14 cellular contexts compared by ENCODE assay signal in the genomic region with DNA sequence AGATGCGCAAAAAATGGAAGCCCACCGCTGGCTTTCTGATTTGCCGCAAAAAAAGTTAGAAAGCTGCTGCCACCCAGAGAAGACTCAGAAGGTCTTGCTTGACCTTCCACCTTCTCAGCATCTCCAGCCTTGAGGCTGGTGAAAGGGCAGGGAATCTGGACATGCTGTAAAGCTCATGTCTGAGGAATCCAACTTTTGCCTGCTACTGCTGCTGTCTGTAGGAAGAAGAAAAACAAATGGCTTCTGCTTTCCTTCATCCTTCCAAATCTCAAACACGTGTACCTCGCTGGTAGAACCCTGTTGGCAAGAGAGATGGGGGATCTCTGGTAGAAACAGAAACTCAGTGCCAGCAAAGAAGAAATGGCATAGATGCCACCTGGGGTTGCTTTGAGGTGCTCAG.
"Had no signal": no experiment of that assay in that cellular context is flagged by ENCODE, and none has a peak within 500 bp of the region (broad histone marks: within the 10 kb centered on the region; RNA-seq: fewer than 3 reads in every experiment).

No MANE protein-coding gene starts in this region.

- H3K4me3 Mint-ChIP-seq: stimulated activated naive CD8-positive, alpha-beta T cell treated with anti-CD3 and anti-CD28 coated beads, Interleukin-15, Interleukin-2, amounts not matched to agents 100 ng/mL and 50 ng/mL, for 24 hours; T-helper 2 cell treated with Interferon-gamma antibody and Interleukin-4, amounts not matched to agents 5 μg/mL and 100 μg/mL, for 36 hours had no signal

- H3K27ac Mint-ChIP-seq: activated naive CD4-positive, alpha-beta T cell treated with anti-CD3 and anti-CD28 coated beads, Interleukin-2, amount 50 U/mL, for 72 hours; stimulated activated naive CD8-positive, alpha-beta T cell treated with anti-CD3 and anti-CD28 coated beads, Interleukin-15, Interleukin-2, amounts not matched to agents 100 ng/mL and 50 ng/mL, for 24 hours; T-helper 2 cell treated with Interferon-gamma antibody and Interleukin-4, amounts not matched to agents 5 μg/mL and 100 μg/mL, for 36 hours had no signal

- DNase-seq: activated CD4-positive, alpha-beta T cell treated with anti-CD3 and anti-CD28 coated beads, Interleukin-2, amount 50 U/mL, for 48 hours; activated gamma-delta T cell treated with Interleukin-2 at 50 U/mL for 16 hours; adrenal gland; foreskin melanocyte; head of caudate nucleus; kidney; mammary epithelial cell; stimulated activated CD4-positive, alpha-beta T cell treated with anti-CD3 and anti-CD28 coated beads, Interleukin-2, amount 100 ng/mL, for 48 hours; testis had no signal

- H3K27me3 Mint-ChIP-seq: stimulated activated naive CD8-positive, alpha-beta T cell treated with anti-CD3 and anti-CD28 coated beads, Interleukin-15, Interleukin-2, amounts not matched to agents 100 ng/mL and 50 ng/mL, for 24 hours had no signal

- H3K36me3 ChIP-seq: adrenal gland had no signal

- H3K27me3 ChIP-seq: adrenal gland, testis had no signal

- ATAC-seq: activated naive CD4-positive, alpha-beta T cell treated with anti-CD3 and anti-CD28 coated beads, Interleukin-2, amount 50 U/mL, for 72 hours; left lobe of liver had no signal

- H3K27ac ChIP-seq: adrenal gland, epithelial cell of prostate, testis had no signal

- H3K9me3 Mint-ChIP-seq: activated naive CD4-positive, alpha-beta T cell treated with anti-CD3 and anti-CD28 coated beads, Interleukin-2, amount 50 U/mL, for 72 hours; stimulated activated naive CD8-positive, alpha-beta T cell treated with anti-CD3 and anti-CD28 coated beads, Interleukin-15, Interleukin-2, amounts not matched to agents 100 ng/mL and 50 ng/mL, for 24 hours; T-helper 2 cell treated with Interferon-gamma antibody and Interleukin-4, amounts not matched to agents 5 μg/mL and 100 μg/mL, for 36 hours had no signal

- H3K9me3 ChIP-seq: adrenal gland, testis had no signal

- H3K4me3 ChIP-seq: adrenal gland, testis had no signal
